Comparison of ENCODE assay signal across 14 cellular contexts in genomic region chr14:36773558-36773957, GRCh38.
A peak's percentile ranks its signal among the peaks of the same experiment; 100 is the strongest.
DNase-seq lines count a peak whose midpoint lies in the region; ATAC-seq and TF ChIP-seq lines count a peak whose summit lies in the region.
"Had no signal": no experiment of that assay in that cellular context is flagged by ENCODE, and none has a peak within 500 bp of the region (broad histone marks: within the 10 kb centered on the region; RNA-seq: fewer than 3 reads in every experiment).

No MANE protein-coding gene starts in this region.

- no peak overlapping the region for H3K9ac ChIP-seq in mesenchymal stem cell (ENCODE audit: low read length)
- H3K9ac ChIP-seq in MM.1S (ENCODE audit: low read length), result no peak overlapping the region

- in situ Hi-C loops in astrocyte of the spinal cord (cut with HindIII; ENCODE audit: low sequenced_read_pairs), result no loop called here

- H3K79me1 ChIP-seq in mesenchymal stem cell (replicated peaks; ENCODE audit: low read length, poor library complexity, severe bottlenecking), result no peaks in the 10 kb centered on the region

- H4K8ac ChIP-seq in mesenchymal stem cell (ENCODE audit: low read length), result no peak overlapping the region

- no peak overlapping the region for H2AK5ac ChIP-seq in mesenchymal stem cell (ENCODE audit: low read length, severe bottlenecking)

- no peaks in the 10 kb centered on the region for H3K9me2 ChIP-seq in MM.1S (replicated peaks; ENCODE audit: insufficient read depth, low read length)

- H3K18ac ChIP-seq in mesenchymal stem cell (ENCODE audit: low read depth in 1 of 2, low read length in 2 of 2), result no peak overlapping the region

- H3K36me3 ChIP-seq in mesenchymal stem cell (ENCODE audit: control insufficient read depth in 1 of 2, insufficient read depth in 2 of 2, low read depth in 1 of 2, low read length in 2 of 2), result no peaks in the 10 kb centered on the region
- H3K36me3 ChIP-seq in MM.1S (replicated peaks; ENCODE audit: insufficient read depth, low read length), result no peaks in the 10 kb centered on the region
- H3K36me3 ChIP-seq: left lung, thyroid gland had no signal

- H3K4me2 ChIP-seq in mesenchymal stem cell (ENCODE audit: low read length, poor library complexity, severe bottlenecking) (no peak overlapping the region), MM.1S (ENCODE audit: low read depth, low read length) (no peak overlapping the region)

- no peaks in the 10 kb centered on the region for H4K20me1 ChIP-seq in MM.1S (ENCODE audit: insufficient read depth, low read length)

- H3K27ac ChIP-seq in mesenchymal stem cell (ENCODE audit: low read length, poor library complexity, severe bottlenecking) (no peak overlapping the region), MM.1S (ENCODE audit: low read length) (no peak overlapping the region)
- H3K27ac ChIP-seq: left lung, thyroid gland had no signal

- H3K9me3 ChIP-seq in mesenchymal stem cell (ENCODE audit: control insufficient read depth, low read length), result no peaks in the 10 kb centered on the region
- no peaks in the 10 kb centered on the region for H3K9me3 ChIP-seq in MM.1S (replicated peaks; ENCODE audit: insufficient read depth, low read length)
- H3K9me3 ChIP-seq: thyroid gland had no signal

- H3K4ac ChIP-seq in mesenchymal stem cell (ENCODE audit: low read depth in 1 of 2, low read length in 2 of 2), result no peak overlapping the region

- no peak overlapping the region for H2BK15ac ChIP-seq in mesenchymal stem cell (ENCODE audit: low read depth, poor library complexity, severe bottlenecking)

- no peaks in the 10 kb centered on the region for H3K79me2 ChIP-seq in MM.1S (ENCODE audit: low read length)

- no peak overlapping the region for H3K4me3 ChIP-seq in astrocyte of the spinal cord (ENCODE audit: low read depth, low read length)
- no peak overlapping the region for H3K4me3 ChIP-seq in mesenchymal stem cell (ENCODE audit: insufficient read depth in 1 of 2, low read depth in 1 of 2, low read length in 2 of 2)
- no peak overlapping the region for H3K4me3 ChIP-seq in MM.1S (ENCODE audit: low read length)
- H3K4me3 ChIP-seq: left lung, thyroid gland had no signal

- H2AFZ ChIP-seq in mesenchymal stem cell (ENCODE audit: low read depth, low read length) (no peak overlapping the region), MM.1S (ENCODE audit: low read length) (no peak overlapping the region)

- H3F3A ChIP-seq in MM.1S (ENCODE audit: insufficient read depth, low read length), result no peaks in the 10 kb centered on the region

- WGBS in mesenchymal stem cell, result 47% methylated on average over 3 of the region's 3 CpGs

- TF ChIP-seq CTCF in astrocyte of the spinal cord (IDR thresholded peaks at IDR 0.05; ENCODE audit: low read depth, low read length), result no peak
- TF ChIP-seq CTCF in MM.1S (IDR thresholded peaks at IDR 0.05; ENCODE audit: low read length), result no peak

- H2BK5ac ChIP-seq in mesenchymal stem cell (ENCODE audit: low read depth, low read length, poor library complexity, severe bottlenecking), result no peak overlapping the region

- no peak overlapping the region for H3K23ac ChIP-seq in mesenchymal stem cell (ENCODE audit: low read length in 2 of 2)

- H3K27me3 ChIP-seq in mesenchymal stem cell (ENCODE audit: control insufficient read depth in 1 of 2, insufficient read depth in 1 of 2, low read length in 2 of 2), result no peaks in the 10 kb centered on the region
- H3K27me3 ChIP-seq in MM.1S (replicated peaks; ENCODE audit: insufficient read depth, low read length), result no peaks in the 10 kb centered on the region
- H3K27me3 ChIP-seq: left lung, thyroid gland had no signal

- H3K4me1 ChIP-seq in mesenchymal stem cell (ENCODE audit: control insufficient read depth, insufficient read depth, low read depth, low read length) (no peaks in the 10 kb centered on the region), MM.1S (ENCODE audit: low read length) (no peaks in the 10 kb centered on the region)
- H3K4me1 ChIP-seq: left lung, thyroid gland had no signal

- H3K14ac ChIP-seq in mesenchymal stem cell (ENCODE audit: low read length in 2 of 2), result no peak overlapping the region

- DNase-seq in DMS53 (lab: John Stamatoyannopoulos, UW) (peak; percentile 56), LHCN-M2 (ENCODE audit: low read depth) (peak; percentile 59), astrocyte of the spinal cord (ENCODE audit: low read depth, low spot score) (peak; percentile 12), mesenchymal stem cell (peak; percentile 27), MM.1S (no peak)
- no peak for DNase-seq in activated effector memory CD4-positive, alpha-beta T cell treated with anti-CD3 and anti-CD28 coated beads, Interleukin-2, amount 50 U/mL, for 16 hours
- DNase-seq: activated CD8-positive, alpha-beta memory T cell treated with anti-CD3 and anti-CD28 coated beads, Interleukin-2, amount 10 ng/mL, durations not matched to agents 7 days and 5 days; activated gamma-delta T cell treated with Interleukin-2 at 50 U/mL for 16 hours; left lung; SIG-M5; stimulated activated CD4-positive, alpha-beta T cell treated with anti-CD3 and anti-CD28 coated beads, Interleukin-4, amount 100 ng/mL, for 4 hours; thyroid gland had no signal

- ATAC-seq in GM21367 (IDR thresholded peaks at IDR 0.05; ENCODE audit: unreplicated experiment) (no peak), HG03095 (IDR thresholded peaks at IDR 0.05; ENCODE audit: unreplicated experiment) (no peak)
- ATAC-seq: activated CD8-positive, alpha-beta memory T cell treated with anti-CD3 and anti-CD28 coated beads, Interleukin-2, amount 10 ng/mL, durations not matched to agents 7 days and 5 days; left lung had no signal

- no peak overlapping the region for H4K91ac ChIP-seq in mesenchymal stem cell (ENCODE audit: low read length)

- H2BK12ac ChIP-seq in mesenchymal stem cell (ENCODE audit: low read length in 2 of 2), result no peak overlapping the region

- no peak overlapping the region for H2BK120ac ChIP-seq in mesenchymal stem cell (ENCODE audit: low read depth, low read length)

Comparison
In these comparisons a context has a peak if more than half of its experiments do, and no peak if none do; other contexts are left out.
1. DNase-seq: peak in DMS53 (single experiment), LHCN-M2 (single experiment), astrocyte of the spinal cord (single experiment) and mesenchymal stem cell (single experiment); none in MM.1S (single experiment) and activated effector memory CD4-positive, alpha-beta T cell treated with anti-CD3 and anti-CD28 coated beads, Interleukin-2, amount 50 U/mL, for 16 hours (single experiment).